1 cellular context compared by ENCODE assay signal in the genomic region with DNA sequence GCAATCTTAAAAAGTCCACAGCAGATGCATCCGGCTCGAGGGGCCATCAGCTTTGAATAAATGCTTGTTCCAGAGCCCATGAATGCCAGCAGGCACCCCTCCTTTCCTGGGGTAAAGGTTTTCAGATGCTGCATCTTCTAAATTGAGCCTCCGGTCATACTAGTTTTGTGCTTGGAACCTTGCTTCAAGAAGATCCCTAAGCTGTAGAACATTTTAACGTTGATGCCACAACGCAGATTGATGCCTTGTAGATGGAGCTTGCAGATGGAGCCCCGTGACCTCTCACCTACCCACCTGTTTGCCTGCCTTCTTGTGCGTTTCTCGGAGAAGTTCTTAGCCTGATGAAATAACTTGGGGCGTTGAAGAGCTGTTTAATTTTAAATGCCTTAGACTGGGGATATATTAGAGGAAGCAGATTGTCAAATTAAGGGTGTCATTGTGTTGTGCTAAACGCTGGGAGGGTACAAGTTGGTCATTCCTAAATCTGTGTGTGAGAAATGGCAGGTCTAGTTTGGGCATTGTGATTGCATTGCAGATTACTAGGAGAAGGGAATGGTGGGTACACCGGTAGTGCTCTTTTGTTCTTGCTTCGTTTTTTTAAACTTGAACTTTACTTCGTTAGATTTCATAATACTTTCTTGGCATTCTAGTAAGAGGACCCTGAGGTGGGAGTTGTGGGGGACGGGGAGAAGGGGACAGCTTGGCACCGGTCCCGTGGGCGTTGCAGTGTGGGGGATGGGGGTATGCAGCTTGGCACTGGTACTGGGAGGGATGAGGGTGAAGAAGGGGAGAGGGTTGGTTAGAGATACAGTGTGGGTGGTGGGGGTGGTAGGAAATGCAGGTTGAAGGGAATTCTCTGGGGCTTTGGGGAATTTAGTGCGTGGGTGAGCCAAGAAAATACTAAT.
A peak's percentile ranks its signal among the peaks of the same experiment; 100 is the strongest.
TF ChIP-seq lines count a peak whose summit lies in the region.

No MANE protein-coding gene starts in this region.

TF ChIP-seq in HepG2, 621 proteins besides CTCF, POLR2A, EP300 and RAD21 (continued from another document and continues in another):
- TF ChIP-seq, protein P1, sequence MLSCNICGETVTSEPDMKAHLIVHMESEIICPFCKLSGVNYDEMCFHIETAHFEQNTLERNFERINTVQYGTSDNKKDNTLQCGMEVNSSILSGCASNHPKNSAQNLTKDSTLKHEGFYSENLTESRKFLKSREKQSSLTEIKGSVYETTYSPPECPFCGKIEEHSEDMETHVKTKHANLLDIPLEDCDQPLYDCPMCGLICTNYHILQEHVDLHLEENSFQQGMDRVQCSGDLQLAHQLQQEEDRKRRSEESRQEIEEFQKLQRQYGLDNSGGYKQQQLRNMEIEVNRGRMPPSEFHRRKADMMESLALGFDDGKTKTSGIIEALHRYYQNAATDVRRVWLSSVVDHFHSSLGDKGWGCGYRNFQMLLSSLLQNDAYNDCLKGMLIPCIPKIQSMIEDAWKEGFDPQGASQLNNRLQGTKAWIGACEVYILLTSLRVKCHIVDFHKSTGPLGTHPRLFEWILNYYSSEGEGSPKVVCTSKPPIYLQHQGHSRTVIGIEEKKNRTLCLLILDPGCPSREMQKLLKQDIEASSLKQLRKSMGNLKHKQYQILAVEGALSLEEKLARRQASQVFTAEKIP (CRISPR knock-in tag; IDR thresholded peaks at IDR 0.05; ENCODE audit: borderline replicate concordance) = no peak
- TF ChIP-seq ZEB1 (IDR thresholded peaks at IDR 0.05; ENCODE audit: insufficient replicate concordance, low read depth) (no peak), POGZ (CRISPR knock-in tag; IDR thresholded peaks at IDR 0.05) (no peak), ZFP36L2 (CRISPR knock-in tag; IDR thresholded peaks at IDR 0.05) (no peak), MYNN (CRISPR knock-in tag; IDR thresholded peaks at IDR 0.05; ENCODE audit: low read depth) (no peak), NFE2L2 (IDR thresholded peaks at IDR 0.05; ENCODE audit: low read length) (no peak), RBM39 (IDR thresholded peaks at IDR 0.05; ENCODE audit: low read depth, low read length, poor library complexity, severe bottlenecking) (no peak), E2F1 (CRISPR knock-in tag; IDR thresholded peaks at IDR 0.05) (no peak), RERE (CRISPR knock-in tag; IDR thresholded peaks at IDR 0.05; ENCODE audit: low read depth) (no peak), ATAD3A (CRISPR knock-in tag; IDR thresholded peaks at IDR 0.05) (no peak), RAD51 (IDR thresholded peaks at IDR 0.05; ENCODE audit: borderline replicate concordance) (no peak), ZNF629 (CRISPR knock-in tag; conservative IDR thresholded peaks at IDR 0.05) (no peak), AFF4 (CRISPR knock-in tag; IDR thresholded peaks at IDR 0.05) (no peak; the same call in none of the 2 replicates), ZNF749 (CRISPR knock-in tag; IDR thresholded peaks at IDR 0.05; ENCODE audit: borderline replicate concordance) (0 out of 2 replicates have a peak, but pooled peaks have one; percentile 10), AKAP8 (CRISPR knock-in tag; IDR thresholded peaks at IDR 0.05) (0 out of 2 replicates have a peak, but pooled peaks have one; percentile 61), TGIF2 (CRISPR knock-in tag; IDR thresholded peaks at IDR 0.05) (no peak), KLF6 (CRISPR knock-in tag; IDR thresholded peaks at IDR 0.05) (no peak), POLR2AphosphoS2 (IDR thresholded peaks at IDR 0.05; ENCODE audit: low read depth, low read length) (peak; percentile 94), FOXC1 (CRISPR knock-in tag; IDR thresholded peaks at IDR 0.05; ENCODE audit: borderline replicate concordance) (no peak), ZNF569 (CRISPR knock-in tag; IDR thresholded peaks at IDR 0.05; ENCODE audit: borderline replicate concordance) (no peak), ZNF652 (CRISPR knock-in tag; IDR thresholded peaks at IDR 0.05; ENCODE audit: borderline replicate concordance, low read depth) (no peak), ZNF75D (CRISPR knock-in tag; IDR thresholded peaks at IDR 0.05; ENCODE audit: borderline replicate concordance) (no peak), ETV5 (CRISPR knock-in tag; IDR thresholded peaks at IDR 0.05; ENCODE audit: borderline replicate concordance) (no peak), ZNF264 (CRISPR knock-in tag; IDR thresholded peaks at IDR 0.05) (0 out of 2 replicates have a peak, but pooled peaks have one; percentile 22), NR2F2 (IDR thresholded peaks at IDR 0.05; ENCODE audit: borderline replicate concordance, low read depth) (no peak)
- TF ChIP-seq, protein P2, sequence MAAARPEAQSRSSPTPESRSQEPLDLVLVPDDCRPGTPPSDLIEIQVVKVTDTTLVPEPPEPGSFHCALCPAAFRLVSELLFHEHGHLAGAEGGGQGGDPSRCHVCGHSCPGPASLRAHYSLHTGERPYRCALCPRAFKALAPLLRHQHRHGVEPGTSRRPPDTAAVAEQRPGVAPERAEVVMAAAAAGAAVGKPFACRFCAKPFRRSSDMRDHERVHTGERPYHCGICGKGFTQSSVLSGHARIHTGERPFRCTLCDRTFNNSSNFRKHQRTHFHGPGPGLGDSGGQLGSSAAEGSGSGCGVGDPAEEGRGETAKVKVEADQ (CRISPR knock-in tag; IDR thresholded peaks at IDR 0.05; ENCODE audit: borderline replicate concordance) = no peak
- TF ChIP-seq, protein P3, sequence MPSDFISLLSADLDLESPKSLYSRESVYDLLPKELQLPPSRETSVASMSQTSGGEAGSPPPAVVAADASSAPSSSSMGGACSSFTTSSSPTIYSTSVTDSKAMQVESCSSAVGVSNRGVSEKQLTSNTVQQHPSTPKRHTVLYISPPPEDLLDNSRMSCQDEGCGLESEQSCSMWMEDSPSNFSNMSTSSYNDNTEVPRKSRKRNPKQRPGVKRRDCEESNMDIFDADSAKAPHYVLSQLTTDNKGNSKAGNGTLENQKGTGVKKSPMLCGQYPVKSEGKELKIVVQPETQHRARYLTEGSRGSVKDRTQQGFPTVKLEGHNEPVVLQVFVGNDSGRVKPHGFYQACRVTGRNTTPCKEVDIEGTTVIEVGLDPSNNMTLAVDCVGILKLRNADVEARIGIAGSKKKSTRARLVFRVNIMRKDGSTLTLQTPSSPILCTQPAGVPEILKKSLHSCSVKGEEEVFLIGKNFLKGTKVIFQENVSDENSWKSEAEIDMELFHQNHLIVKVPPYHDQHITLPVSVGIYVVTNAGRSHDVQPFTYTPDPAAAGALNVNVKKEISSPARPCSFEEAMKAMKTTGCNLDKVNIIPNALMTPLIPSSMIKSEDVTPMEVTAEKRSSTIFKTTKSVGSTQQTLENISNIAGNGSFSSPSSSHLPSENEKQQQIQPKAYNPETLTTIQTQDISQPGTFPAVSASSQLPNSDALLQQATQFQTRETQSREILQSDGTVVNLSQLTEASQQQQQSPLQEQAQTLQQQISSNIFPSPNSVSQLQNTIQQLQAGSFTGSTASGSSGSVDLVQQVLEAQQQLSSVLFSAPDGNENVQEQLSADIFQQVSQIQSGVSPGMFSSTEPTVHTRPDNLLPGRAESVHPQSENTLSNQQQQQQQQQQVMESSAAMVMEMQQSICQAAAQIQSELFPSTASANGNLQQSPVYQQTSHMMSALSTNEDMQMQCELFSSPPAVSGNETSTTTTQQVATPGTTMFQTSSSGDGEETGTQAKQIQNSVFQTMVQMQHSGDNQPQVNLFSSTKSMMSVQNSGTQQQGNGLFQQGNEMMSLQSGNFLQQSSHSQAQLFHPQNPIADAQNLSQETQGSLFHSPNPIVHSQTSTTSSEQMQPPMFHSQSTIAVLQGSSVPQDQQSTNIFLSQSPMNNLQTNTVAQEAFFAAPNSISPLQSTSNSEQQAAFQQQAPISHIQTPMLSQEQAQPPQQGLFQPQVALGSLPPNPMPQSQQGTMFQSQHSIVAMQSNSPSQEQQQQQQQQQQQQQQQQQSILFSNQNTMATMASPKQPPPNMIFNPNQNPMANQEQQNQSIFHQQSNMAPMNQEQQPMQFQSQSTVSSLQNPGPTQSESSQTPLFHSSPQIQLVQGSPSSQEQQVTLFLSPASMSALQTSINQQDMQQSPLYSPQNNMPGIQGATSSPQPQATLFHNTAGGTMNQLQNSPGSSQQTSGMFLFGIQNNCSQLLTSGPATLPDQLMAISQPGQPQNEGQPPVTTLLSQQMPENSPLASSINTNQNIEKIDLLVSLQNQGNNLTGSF (CRISPR knock-in tag; IDR thresholded peaks at IDR 0.05) = no peak
- TF ChIP-seq, protein P4, sequence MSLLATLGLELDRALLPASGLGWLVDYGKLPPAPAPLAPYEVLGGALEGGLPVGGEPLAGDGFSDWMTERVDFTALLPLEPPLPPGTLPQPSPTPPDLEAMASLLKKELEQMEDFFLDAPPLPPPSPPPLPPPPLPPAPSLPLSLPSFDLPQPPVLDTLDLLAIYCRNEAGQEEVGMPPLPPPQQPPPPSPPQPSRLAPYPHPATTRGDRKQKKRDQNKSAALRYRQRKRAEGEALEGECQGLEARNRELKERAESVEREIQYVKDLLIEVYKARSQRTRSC (CRISPR knock-in tag; IDR thresholded peaks at IDR 0.05; ENCODE audit: low read depth) = no peak
- TF ChIP-seq, protein P5, sequence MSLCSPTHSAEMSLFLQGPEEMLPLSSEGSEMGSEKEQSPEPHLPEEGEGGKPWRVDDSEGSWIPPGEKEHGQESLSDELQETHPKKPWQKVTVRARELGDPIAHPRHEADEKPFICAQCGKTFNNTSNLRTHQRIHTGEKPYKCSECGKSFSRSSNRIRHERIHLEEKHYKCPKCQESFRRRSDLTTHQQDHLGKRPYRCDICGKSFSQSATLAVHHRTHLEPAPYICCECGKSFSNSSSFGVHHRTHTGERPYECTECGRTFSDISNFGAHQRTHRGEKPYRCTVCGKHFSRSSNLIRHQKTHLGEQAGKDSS (CRISPR knock-in tag; IDR thresholded peaks at IDR 0.05; ENCODE audit: borderline replicate concordance, low read depth) = no peak
